ENCODE assay signal across 14 cellular contexts in the genomic region with DNA sequence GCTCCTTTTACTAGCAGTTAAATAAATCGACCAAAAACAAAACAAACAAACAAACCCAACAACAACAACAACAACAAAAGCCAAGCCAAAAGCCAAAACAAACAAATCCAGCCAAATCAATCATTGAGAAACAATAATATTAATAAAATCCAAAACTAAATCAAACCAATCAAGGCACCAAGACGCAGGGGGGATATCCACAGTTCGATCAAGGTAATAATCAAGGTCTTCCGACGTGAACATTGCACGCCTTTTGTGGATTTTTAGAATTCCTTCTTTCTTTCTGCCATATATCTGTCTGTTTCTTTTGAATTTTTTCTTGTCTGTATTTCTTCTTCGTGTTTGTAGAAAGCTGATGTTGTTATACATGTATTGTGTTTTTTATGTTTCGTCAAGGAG. TPM values are rescaled to one million over a fixed set of nuclear protein-coding genes. Genes with fewer than 3 reads are reported as not detected.
DNase-seq lines count a peak whose midpoint lies in the region; ATAC-seq and TF ChIP-seq lines count a peak whose summit lies in the region.
"Had no signal": no experiment of that assay in that cellular context is flagged by ENCODE, and none has a peak within 500 bp of the region (broad histone marks: within the 10 kb centered on the region; RNA-seq: fewer than 3 reads in every experiment).

No MANE protein-coding gene starts in this region.

- H3K9me3 ChIP-seq in SK-N-SH (no peaks in the 10 kb centered on the region), liver (ENCODE audit: control insufficient read depth in 4 of 4, low read length in 3 of 4) (no peaks in the 10 kb centered on the region)
- H3K9me3 ChIP-seq: colonic mucosa had no signal

- no peaks in the 10 kb centered on the region for H3K36me3 Mint-ChIP-seq in brain
- H3K36me3 Mint-ChIP-seq: stimulated activated memory B cell treated with anti-CD40 and anti-IgM and Interleukin-4, amounts not matched to agents 10 μg/mL and 1 μg/mL and 100 μg/mL, for 72 hours had no signal

- peaks cover 19% of the 10 kb centered on the region for H3K27me3 Mint-ChIP-seq in brain
- H3K27me3 Mint-ChIP-seq in stimulated activated naive CD8-positive, alpha-beta T cell treated with anti-CD3 and anti-CD28 coated beads, Interleukin-15, amount 100 ng/mL, for 72 hours: peaks cover 44% of the 10 kb centered on the region

- H3K9me3 Mint-ChIP-seq in brain: peaks cover 0 to 13% (median 8%) of the 10 kb centered on the region in 5 experiments
- H3K9me3 Mint-ChIP-seq in stimulated activated naive CD8-positive, alpha-beta T cell treated with anti-CD3 and anti-CD28 coated beads, Interleukin-15, amount 100 ng/mL, for 72 hours: no peaks in the 10 kb centered on the region

- peak overlapping the region; percentile 81 for H3K4me2 ChIP-seq in SK-N-SH

- peaks cover 53% of the 10 kb centered on the region for H3K4me1 Mint-ChIP-seq in brain
- H3K4me1 Mint-ChIP-seq in stimulated activated naive CD8-positive, alpha-beta T cell treated with anti-CD3 and anti-CD28 coated beads, Interleukin-15, amount 100 ng/mL, for 72 hours: peaks cover 17% of the 10 kb centered on the region

- no peaks in the 10 kb centered on the region for H3F3A ChIP-seq in SK-N-SH (replicated peaks; ENCODE audit: insufficient read depth)

- TF ChIP-seq EP300 in SK-N-SH (IDR thresholded peaks at IDR 0.05; ENCODE audit: borderline replicate concordance in 1 of 2, low read depth in 1 of 2, low read length in 1 of 2): no peak

- H3K9ac ChIP-seq in SK-N-SH: no peak overlapping the region
- no peak overlapping the region for H3K9ac ChIP-seq in liver (ENCODE audit: low read depth in 1 of 2, low read length in 2 of 2)

- H3K4me3 Mint-ChIP-seq in brain: peak overlapping the region; percentile 91 to 99 (median 98)
- H3K4me3 Mint-ChIP-seq in stimulated activated naive CD8-positive, alpha-beta T cell treated with anti-CD3 and anti-CD28 coated beads, Interleukin-15, amount 100 ng/mL, for 72 hours: peak overlapping the region; percentile 39 to 74

- DNase-seq in SK-N-SH: no peak
- no peak for DNase-seq in stimulated activated naive CD8-positive, alpha-beta T cell treated with anti-CD3 and anti-CD28 coated beads, Interleukin-15, amount 100 ng/mL, for 72 hours
- DNase-seq in DMS114 treated with DMSO at 0.1 percent for 48 hours (lab: John Stamatoyannopoulos, UW; ENCODE audit: unreplicated experiment): no peak
- no peak for DNase-seq in DMS53 treated with DMSO at 0.1 percent for 48 hours (lab: John Stamatoyannopoulos, UW; ENCODE audit: unreplicated experiment)
- DNase-seq: colonic mucosa; NCI-H2227 treated with DMSO at 0.1 percent for 48 hours; RPMI8226; stimulated activated CD4-positive, alpha-beta T cell treated with anti-CD3 and anti-CD28 coated beads, Interleukin-15, amount 100 ng/mL, for 24 hours had no signal

- CTCF ChIA-PET in SK-N-SH (lab: Yijun Ruan, JAX): interaction anchor here (0.6 to 1.8 kb wide), 4 partner anchors 9 to 268 kb away, joined by 3 to 6 read pairs (median 4); no protein-coding TSS in a partner anchor

- H3K4me3 ChIP-seq in SK-N-SH (ENCODE audit: low read depth in 2 of 2, low read length in 1 of 2): peak overlapping the region; percentile 63 to 68
- H3K4me3 ChIP-seq in liver (ENCODE audit: low read depth in 1 of 3, low read length in 3 of 3): peak overlapping the region; percentile 53 to 89 (median 65)
- H3K4me3 ChIP-seq: colonic mucosa had no signal

- peak overlapping the region; percentile 84; the same call in 1 of the 2 replicates for H2AFZ ChIP-seq in SK-N-SH (ENCODE audit: low read depth)

- TF ChIP-seq RAD21 in SK-N-SH (IDR thresholded peaks at IDR 0.05; ENCODE audit: low read length): no peak
- no peak for TF ChIP-seq RAD21 in liver (IDR thresholded peaks at IDR 0.05)

- POLR2A ChIA-PET in SK-N-SH (lab: Yijun Ruan, JAX): no interaction called here

- H3K79me2 ChIP-seq in SK-N-SH (ENCODE audit: insufficient read depth): no peaks in the 10 kb centered on the region

- no peak for TF ChIP-seq CTCF in SK-N-SH (IDR thresholded peaks at IDR 0.05)
- TF ChIP-seq CTCF in brain (conservative IDR thresholded peaks at IDR 0.05): no peak
- TF ChIP-seq CTCF in liver (IDR thresholded peaks at IDR 0.05; ENCODE audit: low read depth, low read length, missing input control): no peak

- H3K9me2 ChIP-seq in SK-N-SH: no peaks in the 10 kb centered on the region

- no peak for ATAC-seq in SK-N-SH treated with all-trans-retinoic acid at 6 μM for 48 hours
- no peak for ATAC-seq in stimulated activated naive CD8-positive, alpha-beta T cell treated with anti-CD3 and anti-CD28 coated beads, Interleukin-15, amount 100 ng/mL, for 72 hours
- no peak for ATAC-seq in HG02852 (IDR thresholded peaks at IDR 0.05; ENCODE audit: unreplicated experiment)

- 42% methylated on average over 8 of the region's 8 CpGs for WGBS in SK-N-SH (ENCODE audit: low lambda C conversion rate)
- 47% methylated on average over 8 of the region's 8 CpGs for WGBS in liver

- peak overlapping the region; percentile 95 to 99 (median 98) for H3K27ac Mint-ChIP-seq in brain
- H3K27ac Mint-ChIP-seq in stimulated activated naive CD8-positive, alpha-beta T cell treated with anti-CD3 and anti-CD28 coated beads, Interleukin-15, amount 100 ng/mL, for 72 hours: no peak overlapping the region
- H3K27ac Mint-ChIP-seq: stimulated activated memory B cell treated with anti-CD40 and anti-IgM and Interleukin-4, amounts not matched to agents 10 μg/mL and 1 μg/mL and 100 μg/mL, for 72 hours had no signal

- H4K20me1 ChIP-seq in SK-N-SH (ENCODE audit: insufficient read depth): no peaks in the 10 kb centered on the region

- H3K27me3 ChIP-seq in SK-N-SH (ENCODE audit: insufficient read depth) (no peaks in the 10 kb centered on the region), liver (ENCODE audit: control insufficient read depth in 4 of 4, insufficient read depth in 4 of 4, low read length in 3 of 4) (peaks cover 0 to 2% (median under 1%) of the 10 kb centered on the region in 4 donors)

- H3K36me3 ChIP-seq in SK-N-SH (replicated peaks in 1 of 2; ENCODE audit: control insufficient read depth in 1 of 2, insufficient read depth in 2 of 2, low read length in 1 of 2) (no peaks in the 10 kb centered on the region), liver (ENCODE audit: control insufficient read depth in 4 of 4, insufficient read depth in 3 of 4, low read depth in 1 of 4, low read length in 3 of 4) (no peaks in the 10 kb centered on the region)
- H3K36me3 ChIP-seq: colonic mucosa had no signal

- H3K4me1 ChIP-seq in SK-N-SH (ENCODE audit: control insufficient read depth in 1 of 2, insufficient read depth in 2 of 2, low read depth in 1 of 2, low read length in 1 of 2) (peaks cover 0 to 3% of the 10 kb centered on the region in 2 experiments; a peak in 1 of 4 replicates), liver (ENCODE audit: control insufficient read depth in 4 of 4, insufficient read depth in 4 of 4, low read length in 3 of 4) (peaks cover 0 to 25% (median 6%) of the 10 kb centered on the region in 4 donors)
- H3K4me1 ChIP-seq: colonic mucosa had no signal

- H3K27ac ChIP-seq in SK-N-SH (ENCODE audit: low read depth in 2 of 2, low read length in 1 of 2) (no peak overlapping the region; a peak in 1 of 4 replicates), liver (ENCODE audit: low read depth in 1 of 2, low read length in 2 of 2) (peak overlapping the region; percentile 32 to 62)
- H3K27ac ChIP-seq: colonic mucosa had no signal

TF ChIP-seq in SK-N-SH, 30 proteins besides CTCF, POLR2A, EP300 and RAD21 (continues in another document):
- TF ChIP-seq TCF12 (IDR thresholded peaks at IDR 0.05): no peak

TF ChIP-seq in SK-N-SH treated with all-trans-retinoic acid at 6 μM for 48 hours, 23 proteins besides CTCF, POLR2A, EP300 and RAD21 (continues in another document):
- no peak for TF ChIP-seq ZNF70 (CRISPR knock-in tag; IDR thresholded peaks at IDR 0.05)
- TF ChIP-seq RARB (CRISPR knock-in tag; IDR thresholded peaks at IDR 0.05): no peak
- TF ChIP-seq ZC3H10 (CRISPR knock-in tag; IDR thresholded peaks at IDR 0.05): no peak
- TF ChIP-seq ESRRG (CRISPR knock-in tag; IDR thresholded peaks at IDR 0.05): no peak
- TF ChIP-seq ARNTL (CRISPR knock-in tag; IDR thresholded peaks at IDR 0.05; ENCODE audit: borderline replicate concordance, low read depth): no peak

TF ChIP-seq in liver, 16 proteins besides CTCF, POLR2A, EP300 and RAD21 (continues in another document):
- no peak for TF ChIP-seq NR2F2 (IDR thresholded peaks at IDR 0.05)
- TF ChIP-seq FOXA1 (IDR thresholded peaks at IDR 0.05): no peak
- TF ChIP-seq MAX (IDR thresholded peaks at IDR 0.05): no peak
- TF ChIP-seq RXRA (IDR thresholded peaks at IDR 0.05): no peak
- TF ChIP-seq YY1 (IDR thresholded peaks at IDR 0.05): no peak
- TF ChIP-seq EGR1 (IDR thresholded peaks at IDR 0.05; ENCODE audit: low read depth in 2 of 2): no peak
- no peak for TF ChIP-seq HNF4A (conservative IDR thresholded peaks at IDR 0.05)

RNA-seq across cellular contexts. Expression of gene ARPP21, which starts 0.9 kb away (rescaled TPM):
- 1.4 and 1.6 TPM in 2 replicates for polyA plus RNA-seq in SK-N-SH (2012; rRNA removed)
- polyA plus RNA-seq in SK-N-SH (2012; cell fraction: cytosol; rRNA removed): 1.2 TPM in 2 replicates
- 2.9 TPM in 2 replicates for polyA plus RNA-seq in SK-N-SH (2012; cell fraction: nucleus; rRNA removed)
- 9.4 TPM for polyA plus RNA-seq in brain (ENCODE audit: insufficient read depth, low read depth, low replicate concordance)
- 1 to 10 TPM in 1 of 2 donors, under 1 TPM in 1; 0.42 to 1.3 TPM for total RNA-seq in liver
- under 1 TPM in 1 of 2 donors, not detected in 1; 0.66 TPM for polyA plus RNA-seq in liver
- total RNA-seq: M059J had no signal

Comparison
In these comparisons a context has a peak if more than half of its experiments do, and no peak if none do; other contexts are left out.
1. H3K27ac ChIP-seq: peak in liver (2 of 2); none in SK-N-SH (0 of 2).
2. H3K27ac Mint-ChIP-seq: peak in brain (5 of 5); none in stimulated activated naive CD8-positive, alpha-beta T cell treated with anti-CD3 and anti-CD28 coated beads, Interleukin-15, amount 100 ng/mL, for 72 hours (0 of 2).